In the genomic region with DNA sequence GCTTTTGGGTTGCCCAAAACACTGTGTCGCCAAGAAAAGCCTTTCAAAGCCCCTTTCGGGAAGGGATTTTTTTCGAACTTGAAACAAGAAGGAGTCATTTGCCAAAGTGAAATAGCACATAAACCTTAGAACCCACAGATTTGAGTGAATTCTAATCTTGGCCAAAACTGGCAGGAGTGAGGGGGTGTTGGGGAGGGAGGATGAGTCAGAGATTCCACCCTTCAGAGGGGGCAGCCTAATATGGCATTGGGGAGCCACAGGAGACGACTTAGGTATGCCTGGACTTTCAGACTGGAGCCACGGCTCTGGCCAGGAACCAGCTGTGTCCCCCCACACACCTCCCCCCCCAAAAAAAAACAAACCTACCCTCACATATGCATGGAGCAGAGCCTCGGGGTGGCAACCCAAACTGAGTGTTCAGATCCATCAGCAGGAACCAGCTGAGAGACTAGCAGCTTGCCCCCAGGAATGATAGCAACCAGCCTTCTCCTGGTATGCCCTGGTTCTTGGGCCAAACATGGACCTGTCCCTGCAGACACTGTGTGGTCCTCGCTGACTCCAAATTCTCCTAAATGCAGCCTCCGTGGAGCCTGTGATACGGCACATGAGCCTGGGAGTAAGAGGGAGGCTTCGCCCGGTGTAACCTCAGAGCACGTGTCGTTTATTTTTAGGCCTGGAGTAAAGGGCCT, we compare ENCODE assay signal across 15 cellular contexts.
DNase-seq lines count a peak whose midpoint lies in the region; ATAC-seq, FAIRE-seq and TF ChIP-seq lines count a peak whose summit lies in the region.
"Had no signal": no experiment of that assay in that cellular context is flagged by ENCODE, and none has a peak within 500 bp of the region (broad histone marks: within the 10 kb centered on the region; RNA-seq: fewer than 3 reads in every experiment).

No MANE protein-coding gene starts in this region.

- H3K4me3 ChIP-seq in H7 (ENCODE audit: insufficient read depth, low read depth, low read length) (no peak overlapping the region), astrocyte (ENCODE audit: insufficient read depth, low read depth, low read length) (no peak overlapping the region), thoracic aorta (peak overlapping the region; percentile 37), colonic mucosa (no peak overlapping the region)

- H3K4me1 ChIP-seq in astrocyte (ENCODE audit: insufficient read depth, low read length) (peaks cover 13% of the 10 kb centered on the region), thoracic aorta (ENCODE audit: control insufficient read depth in 1 of 2, low read depth in 2 of 2) (peaks cover 16 to 36% of the 10 kb centered on the region in 2 donors), colonic mucosa (no peaks in the 10 kb centered on the region)

- H4K20me1 ChIP-seq in astrocyte (ENCODE audit: insufficient read depth, low read length): no peaks in the 10 kb centered on the region

- TF ChIP-seq CTCF in astrocyte (IDR thresholded peaks at IDR 0.05; ENCODE audit: insufficient read depth, low read depth, low read length) (no peak), thoracic aorta (IDR thresholded peaks at IDR 0.05) (no peak), colonic mucosa (IDR thresholded peaks at IDR 0.05) (no peak)

- H3K9me3 ChIP-seq in astrocyte (ENCODE audit: insufficient read depth, low read depth, low read length): no peaks in the 10 kb centered on the region
- no peaks in the 10 kb centered on the region for H3K9me3 ChIP-seq in thoracic aorta
- H3K9me3 ChIP-seq in colonic mucosa: no peaks in the 10 kb centered on the region

- H3K4me3 Mint-ChIP-seq in astrocyte (ENCODE audit: unreplicated experiment): no peak overlapping the region
- H3K4me3 Mint-ChIP-seq: activated naive CD4-positive, alpha-beta T cell treated with anti-CD3 and anti-CD28 coated beads, Interleukin-2, amount 50 U/mL, for 24 hours; CD4-positive, CD25-positive, alpha-beta regulatory T cell had no signal

- no peak overlapping the region for H3K27ac ChIP-seq in astrocyte (ENCODE audit: low read depth, low read length)
- H3K27ac ChIP-seq in thoracic aorta: peak overlapping the region; percentile 62 to 66
- H3K27ac ChIP-seq in colonic mucosa: no peak overlapping the region

- H3K27me3 ChIP-seq in H7 (ENCODE audit: control insufficient read depth, insufficient read depth, low read length) (no peaks in the 10 kb centered on the region; the same call in 1 of the 2 replicates), astrocyte (ENCODE audit: insufficient read depth, low read length) (no peaks in the 10 kb centered on the region), thoracic aorta (replicated peaks; ENCODE audit: insufficient read depth) (no peaks in the 10 kb centered on the region), colonic mucosa (no peaks in the 10 kb centered on the region)

- no peak for FAIRE-seq in astrocyte (lab: Jason Lieb, UNC)
- FAIRE-seq: G401.6 had no signal

- H3K9me3 Mint-ChIP-seq in astrocyte (ENCODE audit: unreplicated experiment): peaks cover 11% of the 10 kb centered on the region
- H3K9me3 Mint-ChIP-seq: activated naive CD4-positive, alpha-beta T cell treated with anti-CD3 and anti-CD28 coated beads, Interleukin-2, amount 50 U/mL, for 24 hours had no signal

- peaks cover 25% of the 10 kb centered on the region for H3K4me1 Mint-ChIP-seq in astrocyte (ENCODE audit: low read depth, unreplicated experiment)
- H3K4me1 Mint-ChIP-seq: activated naive CD4-positive, alpha-beta T cell treated with anti-CD3 and anti-CD28 coated beads, Interleukin-2, amount 50 U/mL, for 24 hours; CD4-positive, CD25-positive, alpha-beta regulatory T cell had no signal

- peaks cover 2% of the 10 kb centered on the region for H3K36me3 Mint-ChIP-seq in astrocyte (ENCODE audit: low read depth, unreplicated experiment)
- H3K36me3 Mint-ChIP-seq: activated naive CD4-positive, alpha-beta T cell treated with anti-CD3 and anti-CD28 coated beads, Interleukin-2, amount 50 U/mL, for 24 hours; CD4-positive, CD25-positive, alpha-beta regulatory T cell had no signal

- H3K27me3 Mint-ChIP-seq in astrocyte (ENCODE audit: low read depth, unreplicated experiment): peaks cover 13% of the 10 kb centered on the region
- H3K27me3 Mint-ChIP-seq: activated naive CD4-positive, alpha-beta T cell treated with anti-CD3 and anti-CD28 coated beads, Interleukin-2, amount 50 U/mL, for 24 hours; CD4-positive, CD25-positive, alpha-beta regulatory T cell had no signal

- peak; percentile 59 for DNase-seq in H7
- peak; percentile 79 for DNase-seq in astrocyte (ENCODE audit: low read depth)
- DNase-seq in iPS-NIHi11 (ENCODE audit: low spot score): peak; percentile 75
- DNase-seq in thoracic aorta (ENCODE audit: low spot score): peak; percentile 7
- no peak for DNase-seq in SHP77 (lab: John Stamatoyannopoulos, UW)
- DNase-seq in colonic mucosa: no peak
- DNase-seq: CD4-positive, CD25-positive, alpha-beta regulatory T cell; NCI-H1105 treated with DMSO at 0.1 percent for 48 hours; stimulated activated CD4-positive, alpha-beta T cell treated with anti-CD3 and anti-CD28 coated beads, Interleukin-1b, Interleukin-23, amount 100 ng/mL, for 48 hours; stimulated activated CD8-positive, alpha-beta memory T cell treated with anti-CD3 and anti-CD28 coated beads, Interleukin-4, amount 100 ng/mL, for 48 hours; SW 1271 had no signal

- intact Hi-C loops in colonic mucosa (cut with DNase I): no loop called here

- no peak overlapping the region for H2AFZ ChIP-seq in astrocyte (ENCODE audit: low read depth, low read length)

- peak overlapping the region; percentile 71 for H3K27ac Mint-ChIP-seq in astrocyte (ENCODE audit: unreplicated experiment)
- H3K27ac Mint-ChIP-seq: activated naive CD4-positive, alpha-beta T cell treated with anti-CD3 and anti-CD28 coated beads, Interleukin-2, amount 50 U/mL, for 24 hours; CD4-positive, CD25-positive, alpha-beta regulatory T cell had no signal

- ATAC-seq in thoracic aorta (ENCODE audit: insufficient number of reproducible peaks, low FRiP score, low read depth): peak; percentile 92
- ATAC-seq in GM19351 (IDR thresholded peaks at IDR 0.05; ENCODE audit: unreplicated experiment): no peak
- ATAC-seq in HG03139 (IDR thresholded peaks at IDR 0.05; ENCODE audit: unreplicated experiment): no peak

- H3K4me2 ChIP-seq in astrocyte (ENCODE audit: low read length): peak overlapping the region; percentile 70

- H3K36me3 ChIP-seq in H7 (replicated peaks; ENCODE audit: control insufficient read depth, insufficient read depth, low read length): no peaks in the 10 kb centered on the region
- H3K36me3 ChIP-seq in astrocyte (ENCODE audit: insufficient read depth, low read length): no peaks in the 10 kb centered on the region
- H3K36me3 ChIP-seq in thoracic aorta: no peaks in the 10 kb centered on the region
- H3K36me3 ChIP-seq in colonic mucosa: no peaks in the 10 kb centered on the region

- no peaks in the 10 kb centered on the region for H3K79me2 ChIP-seq in astrocyte (ENCODE audit: insufficient read depth, low read length)

- H3K9ac ChIP-seq in astrocyte (ENCODE audit: low read length) (peak overlapping the region; percentile 38), colonic mucosa (ENCODE audit: low read depth in 2 of 2, low read length in 2 of 2) (no peak overlapping the region)

Comparison
In these comparisons a context has a peak if more than half of its experiments do, and no peak if none do; other contexts are left out.
1. DNase-seq: peak in H7 (single experiment), astrocyte (single experiment), iPS-NIHi11 (single experiment) and thoracic aorta (single experiment); none in SHP77 (0 of 2) and colonic mucosa (single experiment).
2. H3K27ac ChIP-seq: peak in thoracic aorta (2 of 2); none in astrocyte (single experiment) and colonic mucosa (single experiment).